ENCODE assay signal across 8 cellular contexts in the genomic region with DNA sequence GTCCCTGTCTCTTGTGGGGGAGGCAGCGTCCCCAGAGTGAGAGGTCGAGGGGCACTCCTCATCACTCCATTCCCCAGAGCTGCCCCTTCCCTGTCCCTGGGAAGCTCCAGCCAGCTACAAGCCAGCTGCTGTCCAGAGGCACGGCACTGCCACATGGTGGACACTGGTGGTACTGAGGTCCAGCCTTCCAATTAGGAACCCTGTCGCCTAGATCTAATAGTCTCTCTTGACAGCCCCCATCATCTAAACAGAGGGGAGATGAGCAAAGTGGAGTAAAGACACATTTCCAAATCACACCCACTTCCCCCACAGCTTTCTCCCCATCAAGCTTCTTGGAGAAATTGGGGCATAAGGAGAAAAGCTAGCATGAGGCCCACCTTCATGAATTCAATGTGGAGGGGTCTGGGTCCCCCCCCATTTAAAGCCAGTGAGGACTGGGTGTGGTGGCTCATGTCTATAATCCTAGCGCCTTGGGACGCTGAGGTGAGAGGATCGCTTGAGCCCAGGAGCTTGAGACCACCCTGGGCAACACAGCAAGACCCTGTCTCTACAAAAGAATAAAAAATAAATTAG. TPM values are rescaled to one million over a fixed set of nuclear protein-coding genes. Genes with fewer than 3 reads are reported as not detected.
DNase-seq lines count a peak whose midpoint lies in the region; ATAC-seq and TF ChIP-seq lines count a peak whose summit lies in the region.

No MANE protein-coding gene starts in this region.

- no peak overlapping the region for H3K4me3 ChIP-seq in AG04449 (ENCODE audit: low read depth, low read length)
- no peak overlapping the region for H3K4me3 ChIP-seq in LNCaP clone FGC (ENCODE audit: low read depth, low read length)
- H3K4me3 ChIP-seq in astrocyte of the spinal cord (ENCODE audit: low read depth, low read length), result no peak overlapping the region
- no peak overlapping the region for H3K4me3 ChIP-seq in gastrocnemius medialis

- TF ChIP-seq CTCF in AG04449 (IDR thresholded peaks at IDR 0.05; ENCODE audit: insufficient read depth, low read length, missing control alignments) (peak; percentile 94), GM13976 (IDR thresholded peaks at IDR 0.05; ENCODE audit: borderline replicate concordance, control extremely low read depth, extremely low read depth, insufficient read depth, missing control alignments) (peak; percentile 92), LNCaP clone FGC (IDR thresholded peaks at IDR 0.05; ENCODE audit: control insufficient read depth, extremely low read depth, insufficient read depth) (peak; percentile 99), RWPE1 (conservative IDR thresholded peaks at IDR 0.05; ENCODE audit: low read depth) (peak; percentile 91), astrocyte of the spinal cord (IDR thresholded peaks at IDR 0.05; ENCODE audit: low read depth, low read length) (peak; percentile 97), gastrocnemius medialis (IDR thresholded peaks at IDR 0.05 in 4 of 5, conservative IDR thresholded peaks at IDR 0.05 in 1 of 5) (peak; percentile 92 to 96 (median 95))

- no peak for DNase-seq in AG04449 (ENCODE audit: low read depth, low spot score)
- DNase-seq in GM13976 (ENCODE audit: low spot score), result peak; percentile 69
- no peak for DNase-seq in LNCaP clone FGC (ENCODE audit: low read depth)
- DNase-seq in RWPE1 (ENCODE audit: low spot score), result peak; percentile 53
- peak; percentile 77 for DNase-seq in astrocyte of the spinal cord (ENCODE audit: low read depth, low spot score)
- peak; percentile 74 for DNase-seq in iPS-NIHi11 (ENCODE audit: low spot score)
- DNase-seq in gastrocnemius medialis, result peak; percentile 65 to 82

- no peaks in the 10 kb centered on the region for H3K27me3 ChIP-seq in gastrocnemius medialis

- no peaks in the 10 kb centered on the region for H3K9me3 ChIP-seq in gastrocnemius medialis

- ATAC-seq in gastrocnemius medialis, result peak; percentile 68 to 71
- ATAC-seq in GM19328 (IDR thresholded peaks at IDR 0.05; ENCODE audit: unreplicated experiment), result no peak

- no peak for TF ChIP-seq POLR2A in gastrocnemius medialis (IDR thresholded peaks at IDR 0.05)

- H3K27ac ChIP-seq in RWPE1 (no peak overlapping the region), gastrocnemius medialis (peak overlapping the region; percentile 81 to 92 (median 90))

- in situ Hi-C loops in GM13976 (cut with MboI; ENCODE audit: low sequenced_read_pairs, unreplicated experiment), result loop anchor here (10.0 kb wide), 1 partner anchor 168 kb away; no protein-coding TSS in a partner anchor
- in situ Hi-C loops in astrocyte of the spinal cord (cut with HindIII; ENCODE audit: low sequenced_read_pairs), result no loop called here
- in situ Hi-C loops in gastrocnemius medialis (cut with MboI; ENCODE audit: low sequenced_read_pairs in 4 of 4), result loop anchor here in 1 of 4 donors (10.0 kb wide), 2 partner anchors 138 to 188 kb away; no protein-coding TSS in a partner anchor

- POLR2A ChIA-PET in AG04449 (lab: Yijun Ruan, JAX), result interaction anchor here (0.6 to 1.7 kb wide), 5 partner anchors 13 to 180 kb away, joined by 3 to 6 read pairs (median 4); no protein-coding TSS in a partner anchor
- POLR2A ChIA-PET in RWPE1 (lab: Yijun Ruan, JAX; ENCODE audit: low non-redundant PET), result no interaction called here

- intact Hi-C loops in gastrocnemius medialis (cut with DNase I; ENCODE audit: low total_unique reads), result loop anchor here (1.0 to 10.0 kb wide), 8 partner anchors 22 to 242 kb away; a partner anchor contains a TSS

- CTCF ChIA-PET in AG04449 (lab: Yijun Ruan, JAX) (interaction anchor here (0.5 to 19.6 kb wide), 45 partner anchors 10 to 329 kb away, joined by 3 to 880 read pairs (median 5); a partner anchor contains a TSS), RWPE1 (lab: Yijun Ruan, JAX) (interaction anchor here (0.6 to 2.8 kb wide), 23 partner anchors 10 to 824 kb away, joined by 3 to 19 read pairs (median 4); a partner anchor contains a TSS)

- H3K36me3 ChIP-seq in gastrocnemius medialis, result no peaks in the 10 kb centered on the region

- H3K4me1 ChIP-seq in gastrocnemius medialis, result peaks cover 31 to 51% of the 10 kb centered on the region in 2 donors

RNA-seq across cellular contexts. Expression of a gene that starts 2.1 kb away (rescaled TPM):
- 1 to 10 TPM in 2 of 4 donors, not detected in 2; 1.5 to 2.2 TPM for total RNA-seq in gastrocnemius medialis

RNA-seq across cellular contexts. Expression of a gene that starts 6.6 kb away (rescaled TPM):
- 1 to 10 TPM in 1 of 4 donors, not detected in 3; 1.0 TPM for total RNA-seq in gastrocnemius medialis

RNA-seq across cellular contexts. Expression of a gene that starts 18.4 kb away (rescaled TPM):
- total RNA-seq in gastrocnemius medialis, result under 1 TPM in 2 of 4 donors, not detected in 2; 0.20 to 0.35 TPM

RNA-seq across cellular contexts. Expression of a gene that starts 22.2 kb away (rescaled TPM):
- total RNA-seq in gastrocnemius medialis, result 10 to 100 TPM; 24.1 to 27.1 (median 25.6) TPM

RNA-seq across cellular contexts. Expression of a gene that starts 26.6 kb away (rescaled TPM):
- total RNA-seq in gastrocnemius medialis, result 1 to 10 TPM; 2.7 to 5.1 (median 4.7) TPM

Comparison
In these comparisons a context has a peak if more than half of its experiments do, and no peak if none do; other contexts are left out.
1. DNase-seq: peak in GM13976 (single experiment), RWPE1 (single experiment), astrocyte of the spinal cord (single experiment), iPS-NIHi11 (single experiment) and gastrocnemius medialis (2 of 2); none in AG04449 (single experiment) and LNCaP clone FGC (single experiment).
2. Peak in every context shown above with its lines, with median percentiles within 50 percentile points of each other: CTCF ChIP-seq.